24 cellular contexts compared by ENCODE assay signal in genomic region chr10:25689346-25690095, GRCh38.
"Had no signal": no experiment of that assay in that cellular context is flagged by ENCODE, and none has a peak within 500 bp of the region (broad histone marks: within the 10 kb centered on the region; RNA-seq: fewer than 3 reads in every experiment).

No MANE protein-coding gene starts in this region.

- H3K36me3 ChIP-seq: neutrophil, prostate gland, spleen, transverse colon had no signal

- H3K27ac ChIP-seq: epithelial cell of prostate, neutrophil, prostate gland, spleen, testis, transverse colon had no signal

- H3K27me3 Mint-ChIP-seq: activated B cell treated with CpG ODN at 0.5 μM for 24 hours; activated CD8-positive, alpha-beta memory T cell treated with anti-CD3 and anti-CD28 coated beads, Interleukin-2, amount 10 ng/mL, durations not matched to agents 7 days and 5 days; activated naive CD8-positive, alpha-beta T cell treated with anti-CD3 and anti-CD28 coated beads, Interleukin-2, amount 50 U/mL, for 24 hours had no signal

- H3K36me3 Mint-ChIP-seq: activated CD8-positive, alpha-beta memory T cell treated with anti-CD3 and anti-CD28 coated beads, Interleukin-2, amount 10 ng/mL, durations not matched to agents 7 days and 5 days; activated naive CD4-positive, alpha-beta T cell treated with anti-CD3 and anti-CD28 coated beads, Interleukin-2, amount 50 U/mL, for 24 hours; natural killer cell treated with Interleukin-12 subunit alpha and Interleukin-12 subunit beta and Interleukin-15 and Interleukin-18, amount 100 ng/mL, for 72 hours had no signal

- H3K4me1 ChIP-seq: prostate gland, testis, transverse colon had no signal

- ATAC-seq: activated CD8-positive, alpha-beta memory T cell treated with anti-CD3 and anti-CD28 coated beads, Interleukin-2, amount 10 ng/mL, durations not matched to agents 7 days and 5 days; activated CD8-positive, alpha-beta T cell treated with anti-CD3 and anti-CD28 coated beads, Interleukin-2, amount 10 ng/mL, durations not matched to agents 7 days and 5 days; activated naive CD8-positive, alpha-beta T cell treated with anti-CD3 and anti-CD28 coated beads, Interleukin-2, amount 50 U/mL, for 24 hours; left colon; natural killer cell treated with Interleukin-12 subunit alpha and Interleukin-12 subunit beta and Interleukin-15 and Interleukin-18, amount 100 ng/mL, for 72 hours; T-helper 17 cell had no signal

- H3K4me3 Mint-ChIP-seq: activated B cell treated with CpG ODN at 0.5 μM for 24 hours; activated CD8-positive, alpha-beta memory T cell treated with anti-CD3 and anti-CD28 coated beads, Interleukin-2, amount 10 ng/mL, durations not matched to agents 7 days and 5 days; activated CD8-positive, alpha-beta T cell treated with anti-CD3 and anti-CD28 coated beads, Interleukin-2, amount 10 ng/mL, durations not matched to agents 7 days and 5 days; activated naive CD4-positive, alpha-beta T cell treated with anti-CD3 and anti-CD28 coated beads, Interleukin-2, amount 50 U/mL, for 24 hours; activated naive CD8-positive, alpha-beta T cell treated with anti-CD3 and anti-CD28 coated beads, Interleukin-2, amount 50 U/mL, for 24 hours; natural killer cell treated with Interleukin-12 subunit alpha and Interleukin-12 subunit beta and Interleukin-15 and Interleukin-18, amount 100 ng/mL, for 72 hours; T-helper 17 cell had no signal

- H3K9me3 Mint-ChIP-seq: activated naive CD8-positive, alpha-beta T cell treated with anti-CD3 and anti-CD28 coated beads, Interleukin-2, amount 50 U/mL, for 24 hours; activated T-helper 2 cell treated with anti-CD3 and anti-CD28 coated beads, Interferon-gamma antibody, Interleukin-2, Interleukin-4, amounts not matched to agents 10 μg/mL and 5 μg/mL and 100 μg/mL, durations not matched to agents 14 hours and 24 hours and 36 hours had no signal

- H3K4me3 ChIP-seq: prostate gland, spleen, testis, transverse colon had no signal

- DNase-seq: activated B cell treated with CpG ODN at 0.5 μM for 24 hours; activated CD4-positive, alpha-beta T cell treated with anti-CD3 and anti-CD28 coated beads, Interleukin-2, amount 50 U/mL, for 1 hour; activated CD8-positive, alpha-beta memory T cell treated with anti-CD3 and anti-CD28 coated beads, Interleukin-2, amount 10 ng/mL, durations not matched to agents 7 days and 5 days; activated CD8-positive, alpha-beta T cell treated with anti-CD3 and anti-CD28 coated beads, Interleukin-2, amount 10 ng/mL, durations not matched to agents 7 days and 5 days; activated naive CD8-positive, alpha-beta T cell treated with anti-CD3 and anti-CD28 coated beads, Interleukin-2, amount 50 U/mL, for 24 hours; activated T-cell treated with anti-CD3 and anti-CD28 coated beads, Interleukin-2, amount 50 U/mL, for 48 hours; dermis blood vessel endothelial cell; effector CD4-positive, alpha-beta T cell; glutamatergic neuron; left colon; mammary epithelial cell; retina; spleen; stimulated activated naive CD4-positive, alpha-beta T cell treated with Interleukin-2 at 50 U/mL for 16 hours; T-helper 17 cell; T1000; testis; transverse colon had no signal

- H3K27ac Mint-ChIP-seq: activated B cell treated with CpG ODN at 0.5 μM for 24 hours; activated CD8-positive, alpha-beta memory T cell treated with anti-CD3 and anti-CD28 coated beads, Interleukin-2, amount 10 ng/mL, durations not matched to agents 7 days and 5 days; activated CD8-positive, alpha-beta T cell treated with anti-CD3 and anti-CD28 coated beads, Interleukin-2, amount 10 ng/mL, durations not matched to agents 7 days and 5 days; activated naive CD4-positive, alpha-beta T cell treated with anti-CD3 and anti-CD28 coated beads, Interleukin-2, amount 50 U/mL, for 24 hours; activated naive CD8-positive, alpha-beta T cell treated with anti-CD3 and anti-CD28 coated beads, Interleukin-2, amount 50 U/mL, for 24 hours; activated T-helper 2 cell treated with anti-CD3 and anti-CD28 coated beads, Interferon-gamma antibody, Interleukin-2, Interleukin-4, amounts not matched to agents 10 μg/mL and 5 μg/mL and 100 μg/mL, durations not matched to agents 14 hours and 24 hours and 36 hours; natural killer cell treated with Interleukin-12 subunit alpha and Interleukin-12 subunit beta and Interleukin-15 and Interleukin-18, amount 100 ng/mL, for 72 hours; T-helper 17 cell had no signal

- H3K27me3 ChIP-seq: neutrophil, spleen, testis, transverse colon had no signal

- H3K4me1 Mint-ChIP-seq: activated CD8-positive, alpha-beta memory T cell treated with anti-CD3 and anti-CD28 coated beads, Interleukin-2, amount 10 ng/mL, durations not matched to agents 7 days and 5 days; activated naive CD4-positive, alpha-beta T cell treated with anti-CD3 and anti-CD28 coated beads, Interleukin-2, amount 50 U/mL, for 24 hours; T-helper 17 cell had no signal

- H3K9me3 ChIP-seq: neutrophil, prostate gland, spleen, testis, transverse colon had no signal
